Comparison of ENCODE assay signal across 8 cellular contexts in genomic region chr6:41072836-41073202, GRCh38. TPM values are rescaled to one million over a fixed set of nuclear protein-coding genes. Genes with fewer than 3 reads are reported as not detected.
DNase-seq lines count a peak whose midpoint lies in the region; ATAC-seq and TF ChIP-seq lines count a peak whose summit lies in the region.

TSS of gene NFYA (plus strand) at chr6:41072974. CDS start at chr6:41079090, 6,116 bp downstream.

- H3K36me3 Mint-ChIP-seq in activated naive CD4-positive, alpha-beta T cell treated with anti-CD3 and anti-CD28 coated beads, Interleukin-2, amount 10 ng/mL, durations not matched to agents 7 days and 5 days, result peaks cover 34% of the 10 kb centered on the region

- TF ChIP-seq CTCF in osteoblast (IDR thresholded peaks at IDR 0.05; ENCODE audit: extremely low read depth, low read depth, low read length), result no peak

- H3K4me2 ChIP-seq in osteoblast (ENCODE audit: insufficient read depth, low read length), result peak within 1 kb of the TSS; percentile 100

- peak within 1 kb of the TSS; percentile 99 for H3K27ac Mint-ChIP-seq in activated naive CD4-positive, alpha-beta T cell treated with anti-CD3 and anti-CD28 coated beads, Interleukin-2, amount 10 ng/mL, durations not matched to agents 7 days and 5 days

- peak within 1 kb of the TSS; percentile 91 for H3K4me3 Mint-ChIP-seq in activated naive CD4-positive, alpha-beta T cell treated with anti-CD3 and anti-CD28 coated beads, Interleukin-2, amount 10 ng/mL, durations not matched to agents 7 days and 5 days

- peak within 1 kb of the TSS; percentile 95 for H2AFZ ChIP-seq in osteoblast (ENCODE audit: low read length)

- CTCF ChIA-PET in activated naive CD4-positive, alpha-beta T cell treated with anti-CD3 and anti-CD28 coated beads, Interleukin-2, amount 10 ng/mL, durations not matched to agents 7 days and 5 days (lab: Charles Lee), result interaction anchor here (0.5 to 1.4 kb wide), 3 partner anchors 109 to 178 kb away, joined by 3 read pairs; no protein-coding TSS in a partner anchor

- H4K20me1 ChIP-seq in osteoblast (ENCODE audit: insufficient read depth, low read length), result peaks cover 7% of the 10 kb centered on the region

- peak within 1 kb of the TSS; percentile 99 for H3K9ac ChIP-seq in NT2/D1 (ENCODE audit: insufficient read length, low read depth)

- H3K27ac ChIP-seq in osteoblast (ENCODE audit: low read depth, low read length), result peak within 1 kb of the TSS; percentile 94

- peak; percentile 66 for ATAC-seq in HG02885 (IDR thresholded peaks at IDR 0.05; ENCODE audit: poor library complexity, unreplicated experiment)

- no peaks in the 10 kb centered on the region for H3K27me3 ChIP-seq in NT2/D1 (ENCODE audit: insufficient read depth, insufficient read length)
- no peaks in the 10 kb centered on the region for H3K27me3 ChIP-seq in osteoblast (ENCODE audit: insufficient read depth, low read length)

- H3K9me3 ChIP-seq in NT2/D1 (ENCODE audit: insufficient read depth, low read length), result no peaks in the 10 kb centered on the region
- H3K9me3 ChIP-seq in osteoblast (ENCODE audit: low read depth, low read length), result no peaks in the 10 kb centered on the region

- H3K4me1 Mint-ChIP-seq in activated naive CD4-positive, alpha-beta T cell treated with anti-CD3 and anti-CD28 coated beads, Interleukin-2, amount 10 ng/mL, durations not matched to agents 7 days and 5 days, result peaks cover 66% of the 10 kb centered on the region

- H3K4me1 ChIP-seq in NT2/D1 (ENCODE audit: insufficient read depth, insufficient read length), result no peaks in the 10 kb centered on the region
- H3K4me1 ChIP-seq in osteoblast (ENCODE audit: insufficient read depth, low read length), result peaks cover 21% of the 10 kb centered on the region

- DNase-seq in stimulated activated CD4-positive, alpha-beta T cell treated with anti-CD3 and anti-CD28 coated beads, Interleukin-12 subunit alpha, Interleukin-12 subunit beta, amount 100 ng/mL, for 4 hours, result peak; percentile 99
- DNase-seq in stimulated activated CD4-positive, alpha-beta T cell treated with anti-CD3 and anti-CD28 coated beads, Interleukin-4, amount 100 ng/mL, for 24 hours, result no peak
- DNase-seq in NT2/D1 (ENCODE audit: low read depth, low spot score) (no peak), glomerular endothelial cell (ENCODE audit: extremely low read depth, low read depth, low spot score) (no peak), osteoblast (ENCODE audit: insufficient read length, low spot score, missing footprints) (peak; percentile 99), NCI-H2171 (lab: John Stamatoyannopoulos, UW) (no peak)
- DNase-seq in activated naive CD4-positive, alpha-beta T cell treated with anti-CD3 and anti-CD28 coated beads, Interleukin-2, amount 10 ng/mL, durations not matched to agents 7 days and 5 days, result peak; percentile 100

- H3K4me3 ChIP-seq in NT2/D1 (ENCODE audit: insufficient read length, low read depth) (peak within 1 kb of the TSS; percentile 97), osteoblast (ENCODE audit: insufficient read depth, low read length) (peak within 1 kb of the TSS; percentile 87)

- no peaks in the 10 kb centered on the region for H3K9me3 Mint-ChIP-seq in activated naive CD4-positive, alpha-beta T cell treated with anti-CD3 and anti-CD28 coated beads, Interleukin-2, amount 10 ng/mL, durations not matched to agents 7 days and 5 days

- no peaks in the 10 kb centered on the region for H3K27me3 Mint-ChIP-seq in activated naive CD4-positive, alpha-beta T cell treated with anti-CD3 and anti-CD28 coated beads, Interleukin-2, amount 10 ng/mL, durations not matched to agents 7 days and 5 days

- peaks cover 42% of the 10 kb centered on the region for H3K79me2 ChIP-seq in osteoblast (ENCODE audit: insufficient read depth, low read length)

- H3K36me3 ChIP-seq in NT2/D1 (ENCODE audit: insufficient read depth, insufficient read length, low read length), result peaks cover 31% of the 10 kb centered on the region
- H3K36me3 ChIP-seq in osteoblast (ENCODE audit: insufficient read depth, low read length), result peaks cover 2% of the 10 kb centered on the region

RNA-seq across cellular contexts. Expression of gene NFYA, which starts in this region (rescaled TPM):
- total RNA-seq in glomerular endothelial cell (15.1 and 28.2 TPM in 2 replicates), osteoblast (8.0 and 9.4 TPM in 2 replicates)

Comparison
In these comparisons a context has a peak if more than half of its experiments do, and no peak if none do; other contexts are left out.
1. DNase-seq: peak in stimulated activated CD4-positive, alpha-beta T cell treated with anti-CD3 and anti-CD28 coated beads, Interleukin-12 subunit alpha, Interleukin-12 subunit beta, amount 100 ng/mL, for 4 hours (single experiment), activated naive CD4-positive, alpha-beta T cell treated with anti-CD3 and anti-CD28 coated beads, Interleukin-2, amount 10 ng/mL, durations not matched to agents 7 days and 5 days (single experiment) and osteoblast (single experiment); none in stimulated activated CD4-positive, alpha-beta T cell treated with anti-CD3 and anti-CD28 coated beads, Interleukin-4, amount 100 ng/mL, for 24 hours (single experiment), NT2/D1 (single experiment), glomerular endothelial cell (single experiment) and NCI-H2171 (single experiment).